Comparison of ENCODE assay signal across 9 cellular contexts in genomic region chr5:14251733-14252132, GRCh38.
DNase-seq lines count a peak whose midpoint lies in the region; ATAC-seq and TF ChIP-seq lines count a peak whose summit lies in the region.
"Had no signal": no experiment of that assay in that cellular context is flagged by ENCODE, and none has a peak within 500 bp of the region (broad histone marks: within the 10 kb centered on the region; RNA-seq: fewer than 3 reads in every experiment).

No MANE protein-coding gene starts in this region.

- peaks cover 3 to 5% of the 10 kb centered on the region in 2 donors for H3K9me3 Mint-ChIP-seq in natural killer cell
- H3K9me3 Mint-ChIP-seq in activated T-helper 2 cell treated with anti-CD3 and anti-CD28 coated beads, Interferon-gamma antibody, Interleukin-2, Interleukin-4, amounts not matched to agents 10 μg/mL and 5 μg/mL and 100 μg/mL, durations not matched to agents 14 hours and 24 hours and 36 hours = peaks cover 5% of the 10 kb centered on the region

- DNase-seq in natural killer cell (no peak), mucosa of gallbladder (ENCODE audit: low spot score) (no peak)
- DNase-seq in activated CD4-positive, CD25-positive, alpha-beta regulatory T cell (lab: John Stamatoyannopoulos, UW) = no peak
- no peak for DNase-seq in activated T-helper 2 cell treated with anti-CD3 and anti-CD28 coated beads, Interferon-gamma antibody, Interleukin-2, Interleukin-4, amounts not matched to agents 10 μg/mL and 5 μg/mL and 100 μg/mL, durations not matched to agents 14 hours and 24 hours and 36 hours (ENCODE audit: low spot score)
- DNase-seq: GM23248 had no signal

- H3K27ac Mint-ChIP-seq in natural killer cell = peak overlapping the region; percentile 58 to 64
- H3K27ac Mint-ChIP-seq in activated T-helper 2 cell treated with anti-CD3 and anti-CD28 coated beads, Interferon-gamma antibody, Interleukin-2, Interleukin-4, amounts not matched to agents 10 μg/mL and 5 μg/mL and 100 μg/mL, durations not matched to agents 14 hours and 24 hours and 36 hours = no peak overlapping the region

- no peaks in the 10 kb centered on the region for H3K27me3 Mint-ChIP-seq in natural killer cell (ENCODE audit: low read depth in 2 of 2)
- peaks cover 2% of the 10 kb centered on the region for H3K27me3 Mint-ChIP-seq in activated T-helper 2 cell treated with anti-CD3 and anti-CD28 coated beads, Interferon-gamma antibody, Interleukin-2, Interleukin-4, amounts not matched to agents 10 μg/mL and 5 μg/mL and 100 μg/mL, durations not matched to agents 14 hours and 24 hours and 36 hours (ENCODE audit: low read depth)

- intact Hi-C loops in natural killer cell (cut with micrococcal nuclease) = loop anchor here (10.0 kb wide), 1 partner anchor 413 kb away; the partner anchor contains the start of gene OTULIN
- intact Hi-C loops in activated T-helper 2 cell treated with anti-CD3 and anti-CD28 coated beads, Interferon-gamma antibody, Interleukin-2, Interleukin-4, amounts not matched to agents 10 μg/mL and 5 μg/mL and 100 μg/mL, durations not matched to agents 14 hours and 24 hours and 36 hours (cut with micrococcal nuclease) = no loop called here

- ATAC-seq in GM18517 (IDR thresholded peaks at IDR 0.05; ENCODE audit: unreplicated experiment) = peak; percentile 57
- ATAC-seq in GM21390 (IDR thresholded peaks at IDR 0.05; ENCODE audit: unreplicated experiment) = peak; percentile 50
- peak; percentile 43 for ATAC-seq in HG03175 (IDR thresholded peaks at IDR 0.05; ENCODE audit: unreplicated experiment)
- ATAC-seq in natural killer cell = no peak
- ATAC-seq in HG03159 (IDR thresholded peaks at IDR 0.05; ENCODE audit: unreplicated experiment) = no peak

- H3K36me3 Mint-ChIP-seq in natural killer cell = no peaks in the 10 kb centered on the region
- no peaks in the 10 kb centered on the region for H3K36me3 Mint-ChIP-seq in activated T-helper 2 cell treated with anti-CD3 and anti-CD28 coated beads, Interferon-gamma antibody, Interleukin-2, Interleukin-4, amounts not matched to agents 10 μg/mL and 5 μg/mL and 100 μg/mL, durations not matched to agents 14 hours and 24 hours and 36 hours (ENCODE audit: low read depth)

- H3K4me1 Mint-ChIP-seq in natural killer cell = peaks cover 31 to 54% of the 10 kb centered on the region in 2 donors
- H3K4me1 Mint-ChIP-seq in activated T-helper 2 cell treated with anti-CD3 and anti-CD28 coated beads, Interferon-gamma antibody, Interleukin-2, Interleukin-4, amounts not matched to agents 10 μg/mL and 5 μg/mL and 100 μg/mL, durations not matched to agents 14 hours and 24 hours and 36 hours (ENCODE audit: low read depth) = no peaks in the 10 kb centered on the region

- H3K4me3 Mint-ChIP-seq in natural killer cell = no peak overlapping the region
- no peak overlapping the region for H3K4me3 Mint-ChIP-seq in activated T-helper 2 cell treated with anti-CD3 and anti-CD28 coated beads, Interferon-gamma antibody, Interleukin-2, Interleukin-4, amounts not matched to agents 10 μg/mL and 5 μg/mL and 100 μg/mL, durations not matched to agents 14 hours and 24 hours and 36 hours (ENCODE audit: low read depth)

- TF ChIP-seq CTCF in natural killer cell (IDR thresholded peaks at IDR 0.05) = no peak

Comparison
In these comparisons a context has a peak if more than half of its experiments do, and no peak if none do; other contexts are left out.
1. ATAC-seq: peak in GM18517 (single experiment), GM21390 (single experiment) and HG03175 (single experiment); none in natural killer cell (0 of 3) and HG03159 (single experiment).